Comparison of ENCODE assay signal across 2 cellular contexts in the genomic region with DNA sequence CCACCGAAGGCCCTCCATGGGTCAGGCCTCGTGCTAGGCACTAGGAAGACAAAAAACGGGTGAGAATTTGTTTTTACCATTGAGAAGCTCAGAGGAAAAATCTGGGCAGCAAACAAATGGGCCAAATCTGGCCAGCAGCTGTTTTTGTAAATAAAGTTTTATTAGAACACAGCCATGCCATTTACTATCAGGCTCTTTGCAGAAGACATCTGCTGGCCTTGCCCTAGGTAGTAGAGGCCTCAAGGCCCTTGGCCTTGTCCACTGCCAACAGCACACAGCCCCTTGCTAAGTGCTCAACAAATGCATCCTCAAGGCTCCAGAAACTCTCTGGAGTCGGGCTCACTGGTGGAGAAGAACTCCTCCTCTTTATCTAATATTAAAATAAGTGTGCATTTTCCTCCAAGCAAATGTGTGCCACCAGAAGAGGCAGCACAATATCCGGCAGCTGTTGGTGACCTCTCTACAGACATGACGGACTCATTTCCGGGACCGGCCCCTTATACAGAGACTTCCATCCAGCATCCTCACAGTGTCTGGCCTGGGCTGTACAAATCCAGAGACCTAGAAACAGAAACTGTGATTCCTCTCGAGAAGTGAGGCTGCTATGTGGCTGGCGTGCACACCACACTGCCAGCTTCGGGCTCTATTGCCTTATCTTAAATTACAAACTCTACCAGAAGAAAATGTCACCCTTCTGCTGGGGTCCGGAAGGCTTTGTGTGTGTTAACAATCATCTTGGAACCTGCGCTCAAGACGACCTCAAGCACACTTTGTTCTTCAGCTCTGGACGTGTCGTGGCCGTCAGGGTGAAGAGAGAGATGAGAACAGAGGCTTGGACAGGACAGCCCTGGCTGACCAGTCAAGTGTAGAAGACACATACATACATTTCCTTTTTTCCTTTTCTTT.
TF ChIP-seq lines count a peak whose summit lies in the region.

No MANE protein-coding gene starts in this region.

TF ChIP-seq in IMR-90, 13 proteins besides CTCF, POLR2A, EP300 and RAD21 (continued from another document):
- TF ChIP-seq ELK1 (IDR thresholded peaks at IDR 0.05; ENCODE audit: borderline replicate concordance, low read depth, low read length): no peak

TF ChIP-seq in HepG2, 621 proteins besides CTCF, POLR2A, EP300 and RAD21:
- TF ChIP-seq ZBTB40 (IDR thresholded peaks at IDR 0.05): peak; percentile 60
- peak; percentile 98 for TF ChIP-seq ZBTB40 (CRISPR knock-in tag; IDR thresholded peaks at IDR 0.05)
- no peak for TF ChIP-seq BRCA1 (CRISPR knock-in tag; IDR thresholded peaks at IDR 0.05)
- no peak for TF ChIP-seq ZNF383 (CRISPR knock-in tag; IDR thresholded peaks at IDR 0.05; ENCODE audit: borderline replicate concordance)
- TF ChIP-seq, protein P1, sequence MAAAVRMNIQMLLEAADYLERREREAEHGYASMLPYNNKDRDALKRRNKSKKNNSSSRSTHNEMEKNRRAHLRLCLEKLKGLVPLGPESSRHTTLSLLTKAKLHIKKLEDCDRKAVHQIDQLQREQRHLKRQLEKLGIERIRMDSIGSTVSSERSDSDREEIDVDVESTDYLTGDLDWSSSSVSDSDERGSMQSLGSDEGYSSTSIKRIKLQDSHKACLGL (CRISPR knock-in tag; IDR thresholded peaks at IDR 0.05): no peak
